In the genomic region with DNA sequence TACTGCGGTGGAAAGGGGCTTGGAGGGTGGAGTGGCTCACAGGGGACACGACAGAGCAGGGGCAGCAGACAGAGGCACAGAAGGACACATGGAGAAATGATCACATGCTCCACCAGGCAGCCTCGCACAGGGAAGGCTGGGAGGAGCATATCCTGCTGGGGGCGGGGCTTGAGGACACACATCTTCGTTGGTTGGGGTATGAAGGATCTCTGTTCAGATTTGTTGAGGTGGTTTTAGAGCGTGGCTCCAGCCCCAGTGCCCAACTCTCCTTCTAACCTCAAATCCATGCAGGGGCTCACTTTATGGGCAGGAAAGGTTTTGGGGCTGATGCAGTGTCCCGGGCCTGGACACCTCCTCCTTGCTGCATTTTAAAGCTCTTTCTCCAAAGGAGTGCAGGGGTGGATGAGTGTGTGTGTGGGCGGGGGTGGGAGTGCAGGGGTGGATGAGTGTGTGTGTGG, we compare ENCODE assay signal across 8 cellular contexts.
DNase-seq lines count a peak whose midpoint lies in the region; ATAC-seq and TF ChIP-seq lines count a peak whose summit lies in the region.

No MANE protein-coding gene starts in this region.

- H3K27me3 ChIP-seq in DOHH2 (ENCODE audit: control insufficient read depth, low read length): peaks cover 92% of the 10 kb centered on the region

- H3K79me2 ChIP-seq in DOHH2 (ENCODE audit: control insufficient read depth, low read length): no peaks in the 10 kb centered on the region

- H3K4me3 ChIP-seq in DOHH2 (ENCODE audit: low read length) (no peak overlapping the region), cardiac fibroblast (replicated peaks in 1 of 2; ENCODE audit: low read depth in 2 of 2, low read length in 2 of 2) (peak overlapping the region in 1 of 2 donors; percentile 16)

- no peak overlapping the region for H3K27ac ChIP-seq in DOHH2 (ENCODE audit: low read depth, low read length)

- no peaks in the 10 kb centered on the region for H4K20me1 ChIP-seq in DOHH2 (ENCODE audit: control insufficient read depth, insufficient read depth, low read depth, low read length)

- H3K9me2 ChIP-seq in DOHH2 (replicated peaks; ENCODE audit: control insufficient read depth, low read length): no peaks in the 10 kb centered on the region

- no peak for ATAC-seq in GM18519 (IDR thresholded peaks at IDR 0.05; ENCODE audit: low FRiP score, unreplicated experiment)
- no peak for ATAC-seq in HG02938 (IDR thresholded peaks at IDR 0.05; ENCODE audit: unreplicated experiment)

- H3K4me1 ChIP-seq in DOHH2 (ENCODE audit: control insufficient read depth, low read length): peaks cover 21% of the 10 kb centered on the region

- H3K9me3 ChIP-seq in DOHH2 (ENCODE audit: control insufficient read depth, insufficient read depth, low read length): no peaks in the 10 kb centered on the region

- peak overlapping the region; percentile 42 for H3K4me2 ChIP-seq in DOHH2 (ENCODE audit: low read length)

- H3K36me3 ChIP-seq in DOHH2 (ENCODE audit: control insufficient read depth, low read length): no peaks in the 10 kb centered on the region

- H3F3A ChIP-seq in DOHH2 (ENCODE audit: control insufficient read depth, insufficient read depth): no peaks in the 10 kb centered on the region

- TF ChIP-seq CTCF in DOHH2 (IDR thresholded peaks at IDR 0.05; ENCODE audit: low read depth, low read length, poor library complexity, severe bottlenecking) (no peak), cardiac fibroblast (IDR thresholded peaks at IDR 0.05; ENCODE audit: low read depth, low read length) (no peak)

- DNase-seq in NCI-H1436 treated with DMSO at 0.1 percent for 48 hours (lab: John Stamatoyannopoulos, UW): peak; percentile 70
- peak; percentile 20 for DNase-seq in T-helper 9 cell
- DNase-seq in cardiac fibroblast (ENCODE audit: low read depth in 2 of 2): peak; percentile 79 to 84
- DNase-seq in iris pigment epithelial cell (ENCODE audit: low read depth): peak; percentile 82
- peak in 2 of 3 donors; percentile 51 to 63 for DNase-seq in stimulated activated CD4-positive, alpha-beta T cell treated with anti-CD3 and anti-CD28 coated beads, Interleukin-12 subunit alpha, Interleukin-12 subunit beta, amount 100 ng/mL, for 48 hours (ENCODE audit: low read depth in 2 of 3, low spot score in 1 of 3)

Comparison
In these comparisons a context has a peak if more than half of its experiments do, and no peak if none do; other contexts are left out.
1. DNase-seq: peak in every context shown above with its lines; median percentile 82 in iris pigment epithelial cell; 82 in cardiac fibroblast; 70 in NCI-H1436 treated with DMSO at 0.1 percent for 48 hours; 57 in stimulated activated CD4-positive, alpha-beta T cell treated with anti-CD3 and anti-CD28 coated beads, Interleukin-12 subunit alpha, Interleukin-12 subunit beta, amount 100 ng/mL, for 48 hours; 20 in T-helper 9 cell.